ENCODE assay signal across 15 cellular contexts in the genomic region with DNA sequence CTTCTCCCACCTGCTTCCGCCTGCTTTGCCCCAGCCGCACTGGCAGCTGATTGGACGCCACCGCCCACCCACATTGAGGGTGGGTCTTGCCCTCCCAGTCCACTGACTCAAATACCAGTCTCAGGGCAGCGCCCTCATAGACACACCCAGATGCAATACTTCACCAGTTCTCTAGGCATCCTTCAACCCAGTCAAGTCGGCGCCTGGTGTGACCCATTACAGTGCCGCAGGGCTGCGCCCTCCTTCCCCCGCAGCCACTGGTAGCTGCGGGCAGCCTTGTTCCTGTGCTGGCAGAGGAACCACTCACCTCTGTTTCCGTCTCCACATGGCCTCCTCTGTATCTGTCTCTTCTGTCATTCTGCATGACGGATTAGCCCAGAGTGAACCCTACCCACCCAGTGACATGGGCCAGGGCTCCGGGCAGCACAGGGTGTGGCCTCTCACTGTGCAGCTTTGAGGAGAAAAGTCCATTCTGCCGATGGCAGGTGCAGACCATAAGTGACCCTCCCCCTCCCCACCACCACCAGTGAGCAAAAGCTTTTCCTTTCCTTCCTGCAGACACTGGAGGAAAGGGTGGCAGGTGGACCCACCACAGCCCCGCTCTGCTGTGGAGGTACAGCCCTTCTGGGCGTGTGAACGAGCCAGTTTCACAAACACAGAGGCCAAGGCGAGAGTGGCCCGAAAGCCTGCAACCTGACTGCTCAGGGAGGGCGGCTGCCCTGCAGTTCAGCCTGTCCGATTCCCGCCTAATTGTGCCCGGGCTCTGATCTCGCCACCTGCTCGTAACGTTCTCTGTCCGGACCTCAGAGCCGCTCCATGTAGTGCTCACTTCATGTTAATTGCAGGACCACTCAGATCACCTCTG. TPM values are rescaled to one million over a fixed set of nuclear protein-coding genes. Genes with fewer than 3 reads are reported as not detected.
DNase-seq lines count a peak whose midpoint lies in the region; ATAC-seq and TF ChIP-seq lines count a peak whose summit lies in the region.
"Had no signal": no experiment of that assay in that cellular context is flagged by ENCODE, and none has a peak within 500 bp of the region (broad histone marks: within the 10 kb centered on the region; RNA-seq: fewer than 3 reads in every experiment).

No MANE protein-coding gene starts in this region.

- DNase-seq in cardiac muscle cell (ENCODE audit: low read depth in 1 of 2, low spot score in 1 of 2) (no peak), heart right ventricle (no peak), WERI-Rb-1 (peak; percentile 71), lower lobe of right lung (peak; percentile 82), upper lobe of left lung (peak in 1 of 2 donors; percentile 79), immature natural killer cell (no peak), D341Med (ENCODE audit: low spot score) (no peak)
- DNase-seq in stimulated activated CD4-positive, alpha-beta T cell treated with anti-CD3 and anti-CD28 coated beads, Interleukin-4, amount 100 ng/mL, for 4 hours, result no peak
- DNase-seq: activated B cell treated with CpG ODN at 0.5 μM for 24 hours; erythroblast; PC-9; stimulated activated CD4-positive, alpha-beta T cell treated with anti-CD3 and anti-CD28 coated beads, Interleukin-2, amount 100 ng/mL, for 48 hours had no signal

- H3K27ac Mint-ChIP-seq in immature natural killer cell, result peak overlapping the region in 1 of 6 donors; percentile 51
- H3K27ac Mint-ChIP-seq: activated B cell treated with CpG ODN at 0.5 μM for 24 hours; activated naive CD8-positive, alpha-beta T cell had no signal

- peak overlapping the region in 1 of 5 donors; percentile 36 for H3K4me3 Mint-ChIP-seq in immature natural killer cell
- H3K4me3 Mint-ChIP-seq: activated B cell treated with CpG ODN at 0.5 μM for 24 hours; activated naive CD8-positive, alpha-beta T cell had no signal

- H3K36me3 Mint-ChIP-seq in immature natural killer cell, result no peaks in the 10 kb centered on the region
- H3K36me3 Mint-ChIP-seq: activated naive CD8-positive, alpha-beta T cell had no signal

- H3K4me3 ChIP-seq in cardiac muscle cell, result no peak overlapping the region
- no peak overlapping the region for H3K4me3 ChIP-seq in heart right ventricle
- H3K4me3 ChIP-seq in WERI-Rb-1 (ENCODE audit: low read depth, low read length), result peak overlapping the region; percentile 1; the same call in 1 of the 2 replicates
- H3K4me3 ChIP-seq in lower lobe of right lung, result no peak overlapping the region
- H3K4me3 ChIP-seq in upper lobe of left lung, result no peak overlapping the region
- H3K4me3 ChIP-seq: heart left ventricle, PC-9 had no signal

- H3K9me3 ChIP-seq in cardiac muscle cell (ENCODE audit: low read depth) (no peaks in the 10 kb centered on the region), heart right ventricle (no peaks in the 10 kb centered on the region), WERI-Rb-1 (ENCODE audit: severe bottlenecking) (no peaks in the 10 kb centered on the region), lower lobe of right lung (no peaks in the 10 kb centered on the region), upper lobe of left lung (no peaks in the 10 kb centered on the region)
- H3K9me3 ChIP-seq: heart left ventricle had no signal

- TF ChIP-seq CTCF in cardiac muscle cell (IDR thresholded peaks at IDR 0.05; ENCODE audit: low read depth, low read length) (no peak), heart right ventricle (IDR thresholded peaks at IDR 0.05) (no peak), WERI-Rb-1 (IDR thresholded peaks at IDR 0.05; ENCODE audit: low read depth, low read length) (no peak), lower lobe of right lung (IDR thresholded peaks at IDR 0.05) (no peak), upper lobe of left lung (IDR thresholded peaks at IDR 0.05) (no peak)

- no peaks in the 10 kb centered on the region for H3K36me3 ChIP-seq in cardiac muscle cell
- no peaks in the 10 kb centered on the region for H3K36me3 ChIP-seq in heart right ventricle
- no peaks in the 10 kb centered on the region for H3K36me3 ChIP-seq in WERI-Rb-1
- peaks cover 6% of the 10 kb centered on the region for H3K36me3 ChIP-seq in lower lobe of right lung
- peaks cover 0 to 3% (median 1%) of the 10 kb centered on the region in 4 donors for H3K36me3 ChIP-seq in upper lobe of left lung
- H3K36me3 ChIP-seq: heart left ventricle had no signal

- TF ChIP-seq POLR2A in upper lobe of left lung (IDR thresholded peaks at IDR 0.05), result no peak

- peaks cover 0 to 11% (median 9%) of the 10 kb centered on the region in 3 donors for H3K27me3 Mint-ChIP-seq in immature natural killer cell (ENCODE audit: low read depth in 3 of 3)
- H3K27me3 Mint-ChIP-seq: activated B cell treated with CpG ODN at 0.5 μM for 24 hours; activated naive CD8-positive, alpha-beta T cell had no signal

- H3K27me3 ChIP-seq in cardiac muscle cell (no peaks in the 10 kb centered on the region), heart right ventricle (no peaks in the 10 kb centered on the region), WERI-Rb-1 (ENCODE audit: insufficient read depth, low read depth, severe bottlenecking) (no peaks in the 10 kb centered on the region), lower lobe of right lung (ENCODE audit: low read depth) (no peaks in the 10 kb centered on the region), upper lobe of left lung (no peaks in the 10 kb centered on the region)
- H3K27me3 ChIP-seq: heart left ventricle had no signal

- peak in 2 of 4 donors; percentile 73 for TF ChIP-seq EP300 in upper lobe of left lung (IDR thresholded peaks at IDR 0.05)

- ATAC-seq in heart right ventricle (no peak), lower lobe of right lung (peak; percentile 43 to 54), upper lobe of left lung (ENCODE audit: low FRiP score in 2 of 2) (peak in 1 of 2 donors; percentile 70)
- ATAC-seq: heart left ventricle, sciatic nerve had no signal

- intact Hi-C loops in heart right ventricle (cut with DNase I) (loop anchor here in 1 of 10 donors (10.0 kb wide), 1 partner anchor 47 kb away; no protein-coding TSS in a partner anchor), lower lobe of right lung (cut with DNase I) (no loop called here)

- peaks cover 9% of the 10 kb centered on the region in 2 donors for H3K4me1 Mint-ChIP-seq in immature natural killer cell

- H3K27ac ChIP-seq in cardiac muscle cell (peak overlapping the region; percentile 61), heart right ventricle (no peak overlapping the region), WERI-Rb-1 (peak overlapping the region; percentile 53), lower lobe of right lung (peak overlapping the region; percentile 90), upper lobe of left lung (peak overlapping the region; percentile 81 to 92 (median 87))
- H3K27ac ChIP-seq: PC-9 had no signal

- H3K4me1 ChIP-seq in cardiac muscle cell (ENCODE audit: low read depth), result peaks cover 23% of the 10 kb centered on the region
- peaks cover 7 to 38% (median 19%) of the 10 kb centered on the region in 9 donors for H3K4me1 ChIP-seq in heart right ventricle
- peaks cover 32% of the 10 kb centered on the region for H3K4me1 ChIP-seq in lower lobe of right lung
- peaks cover 16 to 71% (median 47%) of the 10 kb centered on the region in 4 donors for H3K4me1 ChIP-seq in upper lobe of left lung

- WGBS in heart right ventricle, 2 donors, result 85 to 92% methylated on average over 29 of the region's 29 CpGs
- 62 to 81% methylated on average over 26 to 29 of the region's 29 CpGs for whole genome bisulfite sequencing in upper lobe of left lung, 2 donors

- no peaks in the 10 kb centered on the region for H3K9me3 Mint-ChIP-seq in immature natural killer cell
- H3K9me3 Mint-ChIP-seq: activated B cell treated with CpG ODN at 0.5 μM for 24 hours had no signal

RNA-seq across cellular contexts. Expression of gene FAAP20, which starts 57.1 kb away (rescaled TPM):
- 109 and 130 TPM in 2 replicates for total RNA-seq in cardiac muscle cell
- polyA plus RNA-seq in cardiac muscle cell, result 188 and 219 TPM in 2 replicates
- 10 to 100 TPM; 30.9 to 47.6 (median 38.3) TPM for total RNA-seq in heart right ventricle
- polyA plus RNA-seq in heart right ventricle, result 10 to 100 TPM; 83.0 to 83.6 TPM
- total RNA-seq in lower lobe of right lung, result 50.9 TPM
- total RNA-seq in upper lobe of left lung, result 10 to 100 TPM; 26.7 to 88.0 (median 66.8) TPM
- polyA plus RNA-seq in immature natural killer cell, result 10 to 100 TPM; 56.7 to 99.6 (median 79.2) TPM

Comparison
In these comparisons a context has a peak if more than half of its experiments do, and no peak if none do; other contexts are left out.
1. H3K27ac ChIP-seq: peak in cardiac muscle cell (single experiment), WERI-Rb-1 (single experiment), lower lobe of right lung (single experiment) and upper lobe of left lung (4 of 4); none in heart right ventricle (0 of 10).
2. DNase-seq: peak in WERI-Rb-1 (single experiment) and lower lobe of right lung (single experiment); none in cardiac muscle cell (0 of 2), heart right ventricle (0 of 2), immature natural killer cell (0 of 3), D341Med (single experiment) and stimulated activated CD4-positive, alpha-beta T cell treated with anti-CD3 and anti-CD28 coated beads, Interleukin-4, amount 100 ng/mL, for 4 hours (0 of 2).
3. ATAC-seq: peak in lower lobe of right lung (2 of 2); none in heart right ventricle (0 of 8).